In the genomic region with DNA sequence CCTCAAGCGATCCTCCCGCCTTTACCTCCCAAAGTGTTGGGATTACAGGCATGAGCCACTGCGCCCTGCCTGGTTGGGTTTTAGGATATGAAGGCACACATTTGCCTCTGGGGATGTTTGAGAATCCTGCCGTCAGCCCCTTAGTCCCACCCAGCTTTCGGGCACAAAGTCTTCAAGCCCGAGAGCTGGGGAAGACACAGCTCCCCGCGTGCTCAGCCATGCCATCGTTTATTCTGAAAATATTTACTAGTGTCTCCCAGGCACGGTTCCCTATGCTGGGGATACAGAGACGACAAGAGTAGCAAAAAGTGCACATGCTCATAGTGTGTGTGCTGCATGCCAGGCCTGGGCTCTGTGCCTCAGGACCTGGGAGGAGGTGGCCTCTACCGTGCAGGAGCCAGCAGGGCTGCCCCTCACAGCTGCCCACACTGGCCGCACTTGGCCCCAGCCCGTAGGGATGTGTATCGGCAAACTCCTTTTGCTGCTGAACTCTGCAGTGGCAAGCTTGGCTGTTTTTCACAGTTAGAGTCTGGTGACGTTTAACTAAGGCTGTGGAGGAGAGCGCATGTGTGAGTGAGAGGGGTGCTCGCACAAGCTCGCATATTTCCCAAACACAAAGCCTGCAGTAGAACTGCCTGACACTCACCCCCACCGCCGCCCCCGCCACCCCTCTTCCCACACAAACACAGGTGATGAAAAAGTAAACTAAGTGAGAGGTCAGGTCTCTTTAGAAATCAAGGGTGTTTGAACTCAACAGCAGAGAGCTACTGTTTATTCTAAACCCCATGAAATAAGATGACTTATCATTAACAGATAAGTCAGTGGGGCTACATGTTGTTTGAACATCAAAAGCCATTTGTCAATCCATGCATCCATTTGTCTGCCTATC, we compare ENCODE assay signal across 16 cellular contexts.
DNase-seq lines count a peak whose midpoint lies in the region; ATAC-seq and TF ChIP-seq lines count a peak whose summit lies in the region.
"Had no signal": no experiment of that assay in that cellular context is flagged by ENCODE, and none has a peak within 500 bp of the region (broad histone marks: within the 10 kb centered on the region; RNA-seq: fewer than 3 reads in every experiment).

No MANE protein-coding gene starts in this region.

- intact Hi-C loops in Panc1 (cut with micrococcal nuclease; ENCODE audit: unreplicated experiment) (loop anchor here (2.0 kb wide), 1 partner anchor 61 kb away; no protein-coding TSS in a partner anchor), prostate gland (cut with DNase I) (no loop called here)
- intact Hi-C loops in CD4-positive, alpha-beta T cell (cut with DNase I, micrococcal nuclease), result no loop called here

- POLR2A ChIA-PET in Panc1 (lab: Charles Lee), result interaction anchor here (0.6 kb wide), 1 partner anchor 11 kb away, joined by 3 read pairs; no protein-coding TSS in a partner anchor
- POLR2A ChIA-PET in CD4-positive, alpha-beta T cell (lab: Charles Lee), result no interaction called here

- CTCF ChIA-PET in Panc1 (lab: Charles Lee), result interaction anchor here (0.6 kb wide), 1 partner anchor 205 kb away, joined by 3 read pairs; no protein-coding TSS in a partner anchor
- CTCF ChIA-PET in CD4-positive, alpha-beta T cell (lab: Charles Lee), result no interaction called here

- no peaks in the 10 kb centered on the region for H3K27me3 Mint-ChIP-seq in CD4-positive, alpha-beta T cell

- TF ChIP-seq POLR2A in prostate gland (IDR thresholded peaks at IDR 0.05), result no peak

- H3K36me3 Mint-ChIP-seq in CD4-positive, alpha-beta T cell (ENCODE audit: low read depth), result no peaks in the 10 kb centered on the region

- in situ Hi-C loops in Panc1 (cut with HindIII; ENCODE audit: low pct_unique_long_range_greater_than_20kb, low sequenced_read_pairs), result no loop called here

- WGBS in prostate gland, result 31% methylated on average over 22 of the region's 22 CpGs

- H3K4me3 Mint-ChIP-seq in CD4-positive, alpha-beta T cell, result no peak overlapping the region

- no peaks in the 10 kb centered on the region for H3K4me1 Mint-ChIP-seq in CD4-positive, alpha-beta T cell (ENCODE audit: low read depth)

- H3K4me3 ChIP-seq in AG10803 (ENCODE audit: low read length) (peak overlapping the region; percentile 15; the same call in 1 of the 2 replicates), Panc1 (ENCODE audit: low read depth in 2 of 2, low read length in 2 of 2) (no peak overlapping the region), prostate gland (no peak overlapping the region)
- H3K4me3 ChIP-seq: lung had no signal

- H3K9me3 ChIP-seq in Panc1 (ENCODE audit: control insufficient read depth, insufficient read depth, low read depth, low read length), result no peaks in the 10 kb centered on the region
- no peaks in the 10 kb centered on the region for H3K9me3 ChIP-seq in prostate gland
- no peaks in the 10 kb centered on the region for H3K9me3 ChIP-seq in CD4-positive, alpha-beta T cell (ENCODE audit: control insufficient read depth, low read length)

- TF ChIP-seq CTCF in AG10803 (conservative IDR thresholded peaks at IDR 0.05; ENCODE audit: low read length) (no peak), Panc1 (IDR thresholded peaks at IDR 0.05) (no peak), foreskin keratinocyte (conservative IDR thresholded peaks at IDR 0.05) (no peak), prostate gland (IDR thresholded peaks at IDR 0.05) (no peak)
- no peak for TF ChIP-seq CTCF in CD4-positive, alpha-beta T cell (IDR thresholded peaks at IDR 0.05)

- no peak overlapping the region for H3K27ac Mint-ChIP-seq in CD4-positive, alpha-beta T cell

- no TSS peak for BruUV-seq in Panc1 (replicated peaks; lab: Mats Ljungman, UMichigan)

- H3K27ac ChIP-seq in Panc1 (ENCODE audit: low read length), result no peak overlapping the region
- H3K27ac ChIP-seq in foreskin keratinocyte, result no peak overlapping the region
- H3K27ac ChIP-seq in prostate gland, result no peak overlapping the region
- no peak overlapping the region for H3K27ac ChIP-seq in CD4-positive, alpha-beta T cell (ENCODE audit: low read depth, low read length)

- no peaks in the 10 kb centered on the region for H3K36me3 ChIP-seq in Panc1 (ENCODE audit: control insufficient read depth, insufficient read depth, low read length)
- no peaks in the 10 kb centered on the region for H3K36me3 ChIP-seq in prostate gland

- H3K9me3 Mint-ChIP-seq in CD4-positive, alpha-beta T cell, result peaks cover 6% of the 10 kb centered on the region

- DNase-seq in AG10803 (ENCODE audit: low read depth) (peak; percentile 51), Panc1 (ENCODE audit: low read depth, low spot score) (no peak), foreskin keratinocyte (no peak), prostate gland (ENCODE audit: low spot score) (peak; percentile 17), NCI-H2029 treated with DMSO at 0.1 percent for 48 hours (lab: John Stamatoyannopoulos, UW) (no peak)
- no peak for DNase-seq in CD4-positive, alpha-beta T cell
- DNase-seq: activated CD4-positive, CD25-positive, alpha-beta regulatory T cell; C1 segment of cervical spinal cord; NCI-H1105 treated with DMSO at 0.1 percent for 48 hours; occipital lobe; SIG-M5; stimulated activated CD4-positive, alpha-beta T cell treated with anti-CD3 and anti-CD28 coated beads, Interleukin-4, amount 100 ng/mL, for 24 hours; stimulated activated naive CD4-positive, alpha-beta T cell treated with Interleukin-2 at 50 U/mL for 16 hours had no signal

- H3K4me1 ChIP-seq in Panc1 (ENCODE audit: control insufficient read depth, insufficient read depth, low read length) (no peaks in the 10 kb centered on the region), foreskin keratinocyte (no peaks in the 10 kb centered on the region), prostate gland (replicated peaks) (no peaks in the 10 kb centered on the region)

- ATAC-seq in Panc1, result peak; percentile 57
- ATAC-seq in foreskin keratinocyte, result peak; percentile 28
- no peak for ATAC-seq in GM21717 (IDR thresholded peaks at IDR 0.05; ENCODE audit: unreplicated experiment)
- ATAC-seq in GM21360 (IDR thresholded peaks at IDR 0.05; ENCODE audit: unreplicated experiment), result no peak
- no peak for ATAC-seq in CD4-positive, alpha-beta T cell (ENCODE audit: poor library complexity)

- H3K27me3 ChIP-seq in Panc1 (ENCODE audit: control insufficient read depth, insufficient read depth, low read length) (no peaks in the 10 kb centered on the region), foreskin keratinocyte (no peaks in the 10 kb centered on the region), prostate gland (replicated peaks; ENCODE audit: insufficient read depth) (no peaks in the 10 kb centered on the region)
- H3K27me3 ChIP-seq in CD4-positive, alpha-beta T cell (ENCODE audit: control insufficient read depth, insufficient read depth, low read length), result no peaks in the 10 kb centered on the region

Comparison
In these comparisons a context has a peak if more than half of its experiments do, and no peak if none do; other contexts are left out.
1. DNase-seq: peak in AG10803 (single experiment) and prostate gland (single experiment); none in Panc1 (single experiment), foreskin keratinocyte (0 of 2), NCI-H2029 treated with DMSO at 0.1 percent for 48 hours (single experiment) and CD4-positive, alpha-beta T cell (0 of 10).
2. ATAC-seq: peak in Panc1 (single experiment) and foreskin keratinocyte (single experiment); none in GM21717 (single experiment), GM21360 (single experiment) and CD4-positive, alpha-beta T cell (single experiment).